ENCODE assay signal across 30 cellular contexts in the genomic region with DNA sequence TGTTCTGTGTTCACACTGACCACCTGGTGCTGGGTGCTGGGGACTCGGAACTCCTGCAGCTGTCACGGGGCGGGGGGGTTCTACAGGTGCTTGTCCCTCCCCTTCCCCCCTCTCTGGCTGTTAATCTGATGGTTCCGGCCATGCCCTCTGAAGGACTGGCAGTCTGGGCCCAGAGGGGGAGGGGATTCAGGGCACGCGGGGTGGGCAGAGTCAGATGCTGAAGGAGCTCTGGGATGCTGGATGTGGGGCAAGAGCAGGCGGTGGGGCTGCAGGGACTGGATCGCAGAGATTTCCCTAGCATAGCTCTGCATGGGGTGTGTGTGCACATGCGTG. TPM values are rescaled to one million over a fixed set of nuclear protein-coding genes. Genes with fewer than 3 reads are reported as not detected.
DNase-seq lines count a peak whose midpoint lies in the region; ATAC-seq, FAIRE-seq and TF ChIP-seq lines count a peak whose summit lies in the region.
"Had no signal": no experiment of that assay in that cellular context is flagged by ENCODE, and none has a peak within 500 bp of the region (broad histone marks: within the 10 kb centered on the region; RNA-seq: fewer than 3 reads in every experiment).

No MANE protein-coding gene starts in this region.

- H3K27ac Mint-ChIP-seq in activated CD4-positive, alpha-beta T cell treated with anti-CD3 and anti-CD28 coated beads, Interleukin-2, amount 10 ng/mL, durations not matched to agents 24 days and 14 days: peak overlapping the region; percentile 45
- H3K27ac Mint-ChIP-seq in stimulated activated naive CD8-positive, alpha-beta T cell treated with anti-CD3 and anti-CD28 coated beads, Interleukin-15, Interleukin-2, amounts not matched to agents 100 ng/mL and 50 ng/mL, for 24 hours: peak overlapping the region; percentile 58
- peak overlapping the region in 1 of 2 donors; percentile 9 for H3K27ac Mint-ChIP-seq in stimulated activated naive CD8-positive, alpha-beta T cell treated with anti-CD3 and anti-CD28 coated beads, Interleukin-15, amount 100 ng/mL, for 72 hours
- H3K27ac Mint-ChIP-seq: activated CD4-positive, alpha-beta memory T cell treated with anti-CD3 and anti-CD28 coated beads, Interleukin-2, amount 10 ng/mL, durations not matched to agents 7 days and 5 days had no signal

- H3K27ac ChIP-seq in kidney (ENCODE audit: low read depth in 2 of 2, low read length in 2 of 2): no peak overlapping the region
- H3K27ac ChIP-seq: ascending aorta, C4-2B, cardiac muscle cell, coronary artery, HL-60, ovary, skin epidermis, VCaP had no signal

- no peak for FAIRE-seq in kidney (lab: Jason Lieb, UNC)

- no peak overlapping the region for H3K4me3 ChIP-seq in kidney (ENCODE audit: low read length in 2 of 2)
- H3K4me3 ChIP-seq: ascending aorta, cardiac muscle cell, coronary artery, ovary, skin epidermis had no signal

- no peaks in the 10 kb centered on the region for H3K9me3 ChIP-seq in kidney (ENCODE audit: control insufficient read depth in 1 of 2, low read length in 2 of 2)
- H3K9me3 ChIP-seq: ascending aorta, ovary had no signal

- intact Hi-C loops in activated CD4-positive, alpha-beta T cell treated with anti-CD3 and anti-CD28 coated beads, Interleukin-2, amount 10 ng/mL, durations not matched to agents 24 days and 14 days (cut with micrococcal nuclease): no loop called here
- intact Hi-C loops in kidney (cut with DNase I): no loop called here

- no peak overlapping the region for H3K9ac ChIP-seq in kidney (ENCODE audit: low read length in 2 of 2)

- TF ChIP-seq CTCF in kidney (IDR thresholded peaks at IDR 0.05; ENCODE audit: borderline replicate concordance, extremely low read depth, insufficient read depth): no peak

- no peak overlapping the region for H3K4me3 Mint-ChIP-seq in activated CD4-positive, alpha-beta T cell treated with anti-CD3 and anti-CD28 coated beads, Interleukin-2, amount 10 ng/mL, durations not matched to agents 24 days and 14 days
- no peak overlapping the region for H3K4me3 Mint-ChIP-seq in stimulated activated naive CD8-positive, alpha-beta T cell treated with anti-CD3 and anti-CD28 coated beads, Interleukin-15, Interleukin-2, amounts not matched to agents 100 ng/mL and 50 ng/mL, for 24 hours
- H3K4me3 Mint-ChIP-seq in stimulated activated naive CD8-positive, alpha-beta T cell treated with anti-CD3 and anti-CD28 coated beads, Interleukin-15, amount 100 ng/mL, for 72 hours: no peak overlapping the region
- H3K4me3 Mint-ChIP-seq: activated CD4-positive, alpha-beta memory T cell treated with anti-CD3 and anti-CD28 coated beads, Interleukin-2, amount 10 ng/mL, durations not matched to agents 7 days and 5 days; nephron had no signal

- no peaks in the 10 kb centered on the region for H3K36me3 ChIP-seq in kidney (ENCODE audit: control insufficient read depth in 1 of 2, insufficient read depth in 2 of 2, low read length in 2 of 2)
- H3K36me3 ChIP-seq: ascending aorta, cardiac muscle cell, ovary had no signal

- ATAC-seq in stimulated activated naive CD8-positive, alpha-beta T cell treated with anti-CD3 and anti-CD28 coated beads, Interleukin-15, amount 100 ng/mL, for 72 hours: no peak
- no peak for ATAC-seq in GM18498 (IDR thresholded peaks at IDR 0.05; ENCODE audit: unreplicated experiment)
- ATAC-seq: HCT116 had no signal

- no peaks in the 10 kb centered on the region for H3K27me3 Mint-ChIP-seq in activated CD4-positive, alpha-beta T cell treated with anti-CD3 and anti-CD28 coated beads, Interleukin-2, amount 10 ng/mL, durations not matched to agents 24 days and 14 days
- H3K27me3 Mint-ChIP-seq in stimulated activated naive CD8-positive, alpha-beta T cell treated with anti-CD3 and anti-CD28 coated beads, Interleukin-15, Interleukin-2, amounts not matched to agents 100 ng/mL and 50 ng/mL, for 24 hours: no peaks in the 10 kb centered on the region
- H3K27me3 Mint-ChIP-seq in stimulated activated naive CD8-positive, alpha-beta T cell treated with anti-CD3 and anti-CD28 coated beads, Interleukin-15, amount 100 ng/mL, for 72 hours: no peaks in the 10 kb centered on the region
- H3K27me3 Mint-ChIP-seq: activated CD4-positive, alpha-beta memory T cell treated with anti-CD3 and anti-CD28 coated beads, Interleukin-2, amount 10 ng/mL, durations not matched to agents 7 days and 5 days had no signal

- no peaks in the 10 kb centered on the region for H3K36me3 Mint-ChIP-seq in activated CD4-positive, alpha-beta T cell treated with anti-CD3 and anti-CD28 coated beads, Interleukin-2, amount 10 ng/mL, durations not matched to agents 24 days and 14 days (ENCODE audit: low read depth)
- no peaks in the 10 kb centered on the region for H3K36me3 Mint-ChIP-seq in stimulated activated naive CD8-positive, alpha-beta T cell treated with anti-CD3 and anti-CD28 coated beads, Interleukin-15, Interleukin-2, amounts not matched to agents 100 ng/mL and 50 ng/mL, for 24 hours (ENCODE audit: low read depth)

- H3K4me1 Mint-ChIP-seq in activated CD4-positive, alpha-beta T cell treated with anti-CD3 and anti-CD28 coated beads, Interleukin-2, amount 10 ng/mL, durations not matched to agents 24 days and 14 days: peaks cover 80% of the 10 kb centered on the region
- H3K4me1 Mint-ChIP-seq in stimulated activated naive CD8-positive, alpha-beta T cell treated with anti-CD3 and anti-CD28 coated beads, Interleukin-15, Interleukin-2, amounts not matched to agents 100 ng/mL and 50 ng/mL, for 24 hours (ENCODE audit: low read depth): peaks cover 93% of the 10 kb centered on the region
- H3K4me1 Mint-ChIP-seq in stimulated activated naive CD8-positive, alpha-beta T cell treated with anti-CD3 and anti-CD28 coated beads, Interleukin-15, amount 100 ng/mL, for 72 hours: peaks cover 100% of the 10 kb centered on the region

- H3K9me3 Mint-ChIP-seq in activated CD4-positive, alpha-beta T cell treated with anti-CD3 and anti-CD28 coated beads, Interleukin-2, amount 10 ng/mL, durations not matched to agents 24 days and 14 days: no peaks in the 10 kb centered on the region
- no peaks in the 10 kb centered on the region for H3K9me3 Mint-ChIP-seq in stimulated activated naive CD8-positive, alpha-beta T cell treated with anti-CD3 and anti-CD28 coated beads, Interleukin-15, Interleukin-2, amounts not matched to agents 100 ng/mL and 50 ng/mL, for 24 hours
- no peaks in the 10 kb centered on the region for H3K9me3 Mint-ChIP-seq in stimulated activated naive CD8-positive, alpha-beta T cell treated with anti-CD3 and anti-CD28 coated beads, Interleukin-15, amount 100 ng/mL, for 72 hours
- H3K9me3 Mint-ChIP-seq: activated CD4-positive, alpha-beta memory T cell treated with anti-CD3 and anti-CD28 coated beads, Interleukin-2, amount 10 ng/mL, durations not matched to agents 7 days and 5 days; nephron had no signal

- peaks cover 0 to 2% of the 10 kb centered on the region in 2 donors for H3K4me1 ChIP-seq in kidney (ENCODE audit: control insufficient read depth in 1 of 2, insufficient read depth in 1 of 2, low read depth in 1 of 2, low read length in 2 of 2)
- H3K4me1 ChIP-seq: ascending aorta had no signal

- no peak for DNase-seq in activated CD4-positive, alpha-beta T cell treated with anti-CD3 and anti-CD28 coated beads, Interleukin-2, amount 10 ng/mL, durations not matched to agents 24 days and 14 days
- DNase-seq in activated CD4-positive, alpha-beta T cell treated with anti-CD3 and anti-CD28 coated beads for 4 hours: no peak
- DNase-seq in stimulated activated naive CD8-positive, alpha-beta T cell treated with anti-CD3 and anti-CD28 coated beads, Interleukin-15, amount 100 ng/mL, for 72 hours: no peak
- DNase-seq in kidney: peak; percentile 57
- DNase-seq in iPS-NIHi11 (ENCODE audit: low spot score): no peak
- DNase-seq: activated CD4-positive, alpha-beta memory T cell treated with anti-CD3 and anti-CD28 coated beads, Interleukin-2, amount 10 ng/mL, durations not matched to agents 7 days and 5 days; activated naive CD4-positive, alpha-beta T cell; Calu3; effector memory CD4-positive, alpha-beta T cell; NCI-H1436 treated with DMSO at 0.1 percent for 48 hours; NCI-H446 treated with DMSO at 0.1 percent for 48 hours; Right ventricle myocardium superior; stimulated activated CD4-positive, alpha-beta T cell treated with anti-CD3 and anti-CD28 coated beads, Interleukin-1b, Interleukin-23, amount 100 ng/mL, for 48 hours; T-helper 9 cell; trophoblast cell had no signal

RNA-seq across cellular contexts. Expression of gene TBX21, which starts 5.4 kb away (rescaled TPM):
- 63.0 and 66.4 TPM in 2 replicates for total RNA-seq in activated CD4-positive, alpha-beta T cell treated with anti-CD3 and anti-CD28 coated beads, Interleukin-2, amount 10 ng/mL, durations not matched to agents 24 days and 14 days
- total RNA-seq in kidney: 1.9 TPM
- polyA plus RNA-seq in kidney (ENCODE audit: insufficient read depth, low read depth, low replicate concordance): 0.24 TPM
- total RNA-seq: ascending aorta, Calu3, fibroblast of villous mesenchyme, kidney epithelial cell, renal cortical epithelial cell had no signal

RNA-seq across cellular contexts. Expression of gene TBKBP1, which starts 33.7 kb away (rescaled TPM):
- total RNA-seq in activated CD4-positive, alpha-beta T cell treated with anti-CD3 and anti-CD28 coated beads, Interleukin-2, amount 10 ng/mL, durations not matched to agents 24 days and 14 days: 9.3 and 10.9 TPM in 2 replicates
- 10.1 TPM for total RNA-seq in kidney
- 11.2 TPM for polyA plus RNA-seq in kidney (ENCODE audit: insufficient read depth, low read depth, low replicate concordance)

Comparison
In these comparisons a context has a peak if more than half of its experiments do, and no peak if none do; other contexts are left out.
1. RNA of gene TBX21, which starts 5.4 kb away (total RNA-seq): 63.0 to 66.4 TPM in activated CD4-positive, alpha-beta T cell treated with anti-CD3 and anti-CD28 coated beads, Interleukin-2, amount 10 ng/mL, durations not matched to agents 24 days and 14 days; 1.9 TPM in kidney (single experiment); every median in the first group is over 10 times any median in the second.